13 cellular contexts compared by ENCODE assay signal in the genomic region with DNA sequence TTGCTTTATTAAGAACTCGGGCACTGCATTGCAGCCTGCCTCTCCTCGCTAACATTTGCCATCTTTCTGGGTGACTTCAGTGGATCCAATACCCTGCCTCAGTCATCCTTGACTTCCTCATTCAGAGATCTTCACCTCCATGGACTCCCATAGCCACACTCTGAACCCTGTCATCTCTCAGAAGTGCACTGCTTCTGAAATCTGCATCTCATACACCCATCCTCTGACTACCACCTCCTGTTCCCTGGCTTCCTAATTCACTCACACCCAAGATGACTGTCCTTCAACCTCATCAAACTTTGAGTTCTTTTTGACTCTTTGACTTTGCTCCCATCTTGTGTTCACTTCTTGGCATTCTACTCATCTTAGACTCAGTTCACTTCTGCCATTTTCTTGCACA. TPM values are rescaled to one million over a fixed set of nuclear protein-coding genes. Genes with fewer than 3 reads are reported as not detected.
DNase-seq lines count a peak whose midpoint lies in the region; ATAC-seq, FAIRE-seq and TF ChIP-seq lines count a peak whose summit lies in the region.
"Had no signal": no experiment of that assay in that cellular context is flagged by ENCODE, and none has a peak within 500 bp of the region (broad histone marks: within the 10 kb centered on the region; RNA-seq: fewer than 3 reads in every experiment).

No MANE protein-coding gene starts in this region.

- no peaks in the 10 kb centered on the region for H3K9me1 ChIP-seq in K562 (ENCODE audit: control insufficient read depth, insufficient read depth, low read length)

- H3K36me3 ChIP-seq in K562 (ENCODE audit: control insufficient read depth, insufficient read depth, low read length) (no peaks in the 10 kb centered on the region), right lobe of liver (no peaks in the 10 kb centered on the region)
- H3K36me3 ChIP-seq: gastroesophageal sphincter, right atrium auricular region had no signal

- in situ Hi-C loops in K562 (cut with MboI), result no loop called here

- WGBS in K562 (ENCODE audit: insufficient coverage, low coverage, missing lambda C conversion rate), result 39% methylated on average over 2 of the region's 2 CpGs
- WGBS in right lobe of liver (ENCODE audit: insufficient coverage, low coverage, low lambda C conversion rate, missing lambda C conversion rate), result 64% methylated on average over 2 of the region's 2 CpGs

- no TSS peak for BruUV-seq in K562 (replicated peaks; lab: Mats Ljungman, UMichigan)

- no peak for TF ChIP-seq RAD21 in K562 (CRISPR knock-in tag; conservative IDR thresholded peaks at IDR 0.05 in 1 of 2, IDR thresholded peaks at IDR 0.05 in 1 of 2)

- TF ChIP-seq EP300 in K562 (IDR thresholded peaks at IDR 0.05; ENCODE audit: low read length), result no peak

- CTCF ChIA-PET in K562 (lab: Yijun Ruan, JAX; ENCODE audit: low intra/inter-chr PET ratio), result no interaction called here

- FAIRE-seq in K562 (lab: Jason Lieb, UNC), result no peak

- no peaks in the 10 kb centered on the region for H3K27me3 ChIP-seq in K562 (ENCODE audit: control insufficient read depth in 2 of 2, insufficient read depth in 2 of 2, low read length in 2 of 2)
- peaks cover 5 to 10% of the 10 kb centered on the region in 2 donors for H3K27me3 ChIP-seq in right lobe of liver
- H3K27me3 ChIP-seq: gastroesophageal sphincter, right atrium auricular region had no signal

- no peak for TF ChIP-seq POLR2A in K562 (conservative IDR thresholded peaks at IDR 0.05)
- no peak for TF ChIP-seq POLR2A in right lobe of liver (IDR thresholded peaks at IDR 0.05)

- intact Hi-C loops in K562 (cut with micrococcal nuclease), result no loop called here
- intact Hi-C loops in right lobe of liver (cut with DNase I), result no loop called here

- POLR2A ChIA-PET in K562 (lab: Yijun Ruan, JAX), result no interaction called here

- H3K4me1 ChIP-seq in K562 (replicated peaks in 1 of 2; ENCODE audit: control insufficient read depth in 2 of 2, insufficient read depth in 2 of 2, low read length in 2 of 2) (peaks cover 5 to 12% of the 10 kb centered on the region in 2 experiments; a peak in 3 of 5 replicates), right lobe of liver (no peaks in the 10 kb centered on the region)
- H3K4me1 ChIP-seq: gastroesophageal sphincter, right atrium auricular region had no signal

- TF ChIP-seq CTCF in K562 (IDR thresholded peaks at IDR 0.05 in 2 of 3, conservative IDR thresholded peaks at IDR 0.05 in 1 of 3; ENCODE audit: insufficient read depth in 2 of 3, low read depth in 1 of 3, low read length in 3 of 3) (no peak), right lobe of liver (IDR thresholded peaks at IDR 0.05) (no peak)

- H3K27ac ChIP-seq in K562 (ENCODE audit: extremely low read depth, low read depth, low read length) (peak overlapping the region; percentile 75; the same call in 2 of the 3 replicates), right lobe of liver (no peak overlapping the region)
- H3K27ac ChIP-seq: gastroesophageal sphincter, right atrium auricular region had no signal

- peak overlapping the region; percentile 29; the same call in 1 of the 2 replicates for H3K4me2 ChIP-seq in K562 (ENCODE audit: insufficient read depth, low read length)

- no peaks in the 10 kb centered on the region for H4K20me1 ChIP-seq in K562 (replicated peaks; ENCODE audit: control insufficient read depth, insufficient read depth, low read length)

- H3K79me2 ChIP-seq in K562 (ENCODE audit: control insufficient read depth, insufficient read depth, low read length), result no peaks in the 10 kb centered on the region

- peak overlapping the region; percentile 56; the same call in 1 of the 2 replicates for H2AFZ ChIP-seq in K562 (ENCODE audit: low read depth, low read length)

- ATAC-seq in GM18867 (IDR thresholded peaks at IDR 0.05; ENCODE audit: unreplicated experiment) (peak; percentile 23), GM21528 (IDR thresholded peaks at IDR 0.05; ENCODE audit: low FRiP score, unreplicated experiment) (peak; percentile 22), HG03342 (IDR thresholded peaks at IDR 0.05; ENCODE audit: unreplicated experiment) (peak; percentile 14), K562 (no peak), right lobe of liver (no peak)

- no peaks in the 10 kb centered on the region for H3K9me3 ChIP-seq in K562 (replicated peaks; ENCODE audit: control insufficient read depth, insufficient read depth, low read depth, low read length)
- no peaks in the 10 kb centered on the region for H3K9me3 ChIP-seq in right lobe of liver
- H3K9me3 ChIP-seq: gastroesophageal sphincter, right atrium auricular region had no signal

- DNase-seq in K562 (ENCODE audit: extremely low read depth in 1 of 4, low spot score in 3 of 4) (no peak), SKM-1 treated with dmso at 0.1 percent for 144 hours (lab: John Stamatoyannopoulos, UW; ENCODE audit: unreplicated experiment) (no peak), NCI-H510A treated with DMSO at 0.1 percent for 48 hours (lab: John Stamatoyannopoulos, UW) (no peak), right lobe of liver (no peak), retina (no peak)
- DNase-seq: DMS79, mesendoderm, NCI-H748 treated with DMSO at 0.1 percent for 48 hours had no signal

- H3K4me3 ChIP-seq in K562 (no peak overlapping the region), right lobe of liver (no peak overlapping the region)
- H3K4me3 ChIP-seq: gastroesophageal sphincter, right atrium auricular region had no signal

- H3K9ac ChIP-seq in K562 (ENCODE audit: insufficient read depth in 1 of 2, low read depth in 2 of 2, low read length in 2 of 2), result no peak overlapping the region; a peak in 1 of 4 replicates

TF ChIP-seq in K562, 482 proteins besides CTCF, POLR2A, EP300 and RAD21 (continues in another document):
- TF ChIP-seq JUND (IDR thresholded peaks at IDR 0.05; ENCODE audit: borderline replicate concordance, low read depth, low read length) (no peak), JUND (tag; IDR thresholded peaks at IDR 0.05; ENCODE audit: borderline replicate concordance, low read depth, low read length) (no peak), XRCC3 (IDR thresholded peaks at IDR 0.05) (no peak), HCFC1 (IDR thresholded peaks at IDR 0.05; ENCODE audit: low read depth, low read length) (no peak), RBM14 (IDR thresholded peaks at IDR 0.05; ENCODE audit: borderline replicate concordance, insufficient read depth, low read depth, low read length) (no peak)
- TF ChIP-seq, protein P1, sequence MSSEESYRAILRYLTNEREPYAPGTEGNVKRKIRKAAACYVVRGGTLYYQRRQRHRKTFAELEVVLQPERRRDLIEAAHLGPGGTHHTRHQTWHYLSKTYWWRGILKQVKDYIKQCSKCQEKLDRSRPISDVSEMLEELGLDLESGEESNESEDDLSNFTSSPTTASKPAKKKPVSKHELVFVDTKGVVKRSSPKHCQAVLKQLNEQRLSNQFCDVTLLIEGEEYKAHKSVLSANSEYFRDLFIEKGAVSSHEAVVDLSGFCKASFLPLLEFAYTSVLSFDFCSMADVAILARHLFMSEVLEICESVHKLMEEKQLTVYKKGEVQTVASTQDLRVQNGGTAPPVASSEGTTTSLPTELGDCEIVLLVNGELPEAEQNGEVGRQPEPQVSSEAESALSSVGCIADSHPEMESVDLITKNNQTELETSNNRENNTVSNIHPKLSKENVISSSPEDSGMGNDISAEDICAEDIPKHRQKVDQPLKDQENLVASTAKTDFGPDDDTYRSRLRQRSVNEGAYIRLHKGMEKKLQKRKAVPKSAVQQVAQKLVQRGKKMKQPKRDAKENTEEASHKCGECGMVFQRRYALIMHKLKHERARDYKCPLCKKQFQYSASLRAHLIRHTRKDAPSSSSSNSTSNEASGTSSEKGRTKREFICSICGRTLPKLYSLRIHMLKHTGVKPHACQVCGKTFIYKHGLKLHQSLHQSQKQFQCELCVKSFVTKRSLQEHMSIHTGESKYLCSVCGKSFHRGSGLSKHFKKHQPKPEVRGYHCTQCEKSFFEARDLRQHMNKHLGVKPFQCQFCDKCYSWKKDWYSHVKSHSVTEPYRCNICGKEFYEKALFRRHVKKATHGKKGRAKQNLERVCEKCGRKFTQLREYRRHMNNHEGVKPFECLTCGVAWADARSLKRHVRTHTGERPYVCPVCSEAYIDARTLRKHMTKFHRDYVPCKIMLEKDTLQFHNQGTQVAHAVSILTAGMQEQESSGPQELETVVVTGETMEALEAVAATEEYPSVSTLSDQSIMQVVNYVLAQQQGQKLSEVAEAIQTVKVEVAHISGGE (CRISPR knock-in tag; IDR thresholded peaks at IDR 0.05), result no peak
- TF ChIP-seq, protein P2, sequence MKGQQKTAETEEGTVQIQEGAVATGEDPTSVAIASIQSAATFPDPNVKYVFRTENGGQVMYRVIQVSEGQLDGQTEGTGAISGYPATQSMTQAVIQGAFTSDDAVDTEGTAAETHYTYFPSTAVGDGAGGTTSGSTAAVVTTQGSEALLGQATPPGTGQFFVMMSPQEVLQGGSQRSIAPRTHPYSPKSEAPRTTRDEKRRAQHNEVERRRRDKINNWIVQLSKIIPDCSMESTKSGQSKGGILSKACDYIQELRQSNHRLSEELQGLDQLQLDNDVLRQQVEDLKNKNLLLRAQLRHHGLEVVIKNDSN (CRISPR knock-in tag; IDR thresholded peaks at IDR 0.05), result no peak

RNA-seq across cellular contexts. Expression of a gene that starts 25.3 kb away (rescaled TPM):
- 0.35 and 1.2 TPM in 2 replicates for total RNA-seq in K562 (2011; cell fraction: chromatin; rRNA removed; ENCODE audit: low replicate concordance)
- total RNA-seq in K562 (2011; cell fraction: nucleolus; rRNA removed), result 0.13 and 0.33 TPM in 2 replicates
- 0.92 and 1.1 TPM in 2 replicates for total RNA-seq in K562 (2011; cell fraction: nucleoplasm; rRNA removed)
- total RNA-seq in K562 (2014; rRNA removed) (0.32 and 0.41 TPM in 2 replicates), K562 (2014; rRNA removed; fragmentation: Illumina TruSeq; extraction: Trizol) (0.87 and 1.3 TPM in 2 replicates), K562 (2015; rRNA removed; fragmentation: Illumina TruSeq; extraction: Trizol) (1.2 and 1.3 TPM in 2 replicates), K562 (2021) (0.87 and 0.91 TPM in 2 replicates), right lobe of liver (10 to 100 TPM in 3 of 6 experiments, 1 to 10 TPM in 3; 5.7 to 39.4 (median 10.0) TPM)
- polyA plus RNA-seq in K562 (2011; rRNA removed) (0.73 and 0.74 TPM in 2 replicates), K562 (2014; fragmentation: Illumina TruSeq; extraction: Trizol) (0.48 and 0.89 TPM in 2 replicates), K562 (2014; fragmentation: Nextera tagmentation; extraction: Ambion mirVana) (under 1 TPM; 0.25 to 0.35 TPM), K562 (2014; rRNA removed) (0.45 and 0.63 TPM in 2 replicates)
- 0.16 and 0.49 TPM in 2 replicates for polyA plus RNA-seq in K562 (2011; cell fraction: cytosol; rRNA removed)
- polyA plus RNA-seq in K562 (2011; cell fraction: nucleus; rRNA removed), result 0.92 and 1.4 TPM in 2 replicates
- 0.48 and 1.2 TPM in 2 replicates for polyA plus RNA-seq in K562 (2012)
- 0.84 and 1.4 TPM in 2 replicates for polyA minus RNA-seq in K562 (2011; rRNA and poly(A)+ RNA removed)
- 0.29 TPM in 1 of 2 replicates, not detected in the other for polyA minus RNA-seq in K562 (2011; cell fraction: cytosol; rRNA and poly(A)+ RNA removed)
- 0.54 and 0.89 TPM in 2 replicates for polyA minus RNA-seq in K562 (2011; cell fraction: nucleus; rRNA and poly(A)+ RNA removed)

Comparison
In these comparisons a context has a peak if more than half of its experiments do, and no peak if none do; other contexts are left out.
1. ATAC-seq: peak in GM18867 (single experiment), GM21528 (single experiment) and HG03342 (single experiment); none in K562 (single experiment) and right lobe of liver (0 of 4).